ENCODE assay signal across 8 cellular contexts in genomic region chr6:133952815-133953633, GRCh38. TPM values are rescaled to one million over a fixed set of nuclear protein-coding genes. Genes with fewer than 3 reads are reported as not detected.
DNase-seq lines count a peak whose midpoint lies in the region; ATAC-seq, FAIRE-seq and TF ChIP-seq lines count a peak whose summit lies in the region.

Gene TBPL1 (plus strand): TSS chr6:133953224. CDS start chr6:133980126, 26,902 bp downstream.

- H3K36me3 ChIP-seq in right atrium auricular region, result no peaks in the 10 kb centered on the region
- H3K36me3 ChIP-seq in psoas muscle (ENCODE audit: insufficient read depth in 1 of 2, low read depth in 1 of 2), result no peaks in the 10 kb centered on the region

- 0 to 1% (median 0%) methylated on average over 63 to 64 of the region's 64 CpGs for WGBS in psoas muscle, 3 donors

- FAIRE-seq in urothelium cell line (lab: Jason Lieb, UNC), result no peak

- H3K27ac ChIP-seq in angular gyrus (ENCODE audit: low read depth, low read length), result peak within 1 kb of the TSS; percentile 97
- H3K27ac ChIP-seq in right atrium auricular region, result peak within 1 kb of the TSS; percentile 97
- peak within 1 kb of the TSS; percentile 87 for H3K27ac ChIP-seq in psoas muscle

- no peaks in the 10 kb centered on the region for H3K9me3 ChIP-seq in right atrium auricular region
- H3K9me3 ChIP-seq in psoas muscle, result no peaks in the 10 kb centered on the region

- H3K4me1 ChIP-seq in right atrium auricular region, result peaks cover 0 to 36% of the 10 kb centered on the region in 2 donors
- H3K4me1 ChIP-seq in psoas muscle, result peaks cover 21% of the 10 kb centered on the region

- peak; percentile 92 for DNase-seq in NCI-H1694 treated with DMSO at 0.1 percent for 48 hours (lab: John Stamatoyannopoulos, UW)
- peak; percentile 64 to 96 (median 84) for DNase-seq in T-helper 2 cell
- peak; percentile 93 for DNase-seq in right atrium auricular region (ENCODE audit: low spot score)
- peak; percentile 94 to 96 for DNase-seq in psoas muscle
- peak; percentile 93 for DNase-seq in urothelium cell line (ENCODE audit: low spot score)

- TF ChIP-seq CTCF in right atrium auricular region (IDR thresholded peaks at IDR 0.05) (no peak), psoas muscle (IDR thresholded peaks at IDR 0.05) (no peak)

- ATAC-seq in GM18502 (IDR thresholded peaks at IDR 0.05; ENCODE audit: poor library complexity, unreplicated experiment), result peak; percentile 90
- peak; percentile 82 for ATAC-seq in HG02938 (IDR thresholded peaks at IDR 0.05; ENCODE audit: unreplicated experiment)
- ATAC-seq in psoas muscle, result peak; percentile 96 to 99 (median 98)

- intact Hi-C loops in psoas muscle (cut with DNase I), result no loop called here

- no peaks in the 10 kb centered on the region for H3K27me3 ChIP-seq in right atrium auricular region
- H3K27me3 ChIP-seq in psoas muscle (ENCODE audit: insufficient read depth in 3 of 3, low read length in 2 of 3), result no peaks in the 10 kb centered on the region

- H3K4me3 ChIP-seq in right atrium auricular region (peak within 1 kb of the TSS; percentile 94 to 99), psoas muscle (peak within 1 kb of the TSS; percentile 85)

RNA-seq across cellular contexts. Expression of gene TBPL1, which starts in this region (rescaled TPM):
- 10 to 100 TPM; 18.9 to 22.6 TPM for total RNA-seq in right atrium auricular region
- 10 to 100 TPM in 1 of 4 donors, 1 to 10 TPM in 3; 7.5 to 11.0 (median 8.7) TPM for total RNA-seq in psoas muscle
- polyA plus RNA-seq in psoas muscle, result 10 to 100 TPM; 11.7 to 17.7 (median 13.7) TPM

Comparison
In these comparisons a context has a peak if more than half of its experiments do, and no peak if none do; other contexts are left out.
1. Peak in every context shown above with its lines: DNase-seq, ATAC-seq, H3K4me3 ChIP-seq and H3K27ac ChIP-seq.